Comparison of ENCODE assay signal across 8 cellular contexts in the genomic region with DNA sequence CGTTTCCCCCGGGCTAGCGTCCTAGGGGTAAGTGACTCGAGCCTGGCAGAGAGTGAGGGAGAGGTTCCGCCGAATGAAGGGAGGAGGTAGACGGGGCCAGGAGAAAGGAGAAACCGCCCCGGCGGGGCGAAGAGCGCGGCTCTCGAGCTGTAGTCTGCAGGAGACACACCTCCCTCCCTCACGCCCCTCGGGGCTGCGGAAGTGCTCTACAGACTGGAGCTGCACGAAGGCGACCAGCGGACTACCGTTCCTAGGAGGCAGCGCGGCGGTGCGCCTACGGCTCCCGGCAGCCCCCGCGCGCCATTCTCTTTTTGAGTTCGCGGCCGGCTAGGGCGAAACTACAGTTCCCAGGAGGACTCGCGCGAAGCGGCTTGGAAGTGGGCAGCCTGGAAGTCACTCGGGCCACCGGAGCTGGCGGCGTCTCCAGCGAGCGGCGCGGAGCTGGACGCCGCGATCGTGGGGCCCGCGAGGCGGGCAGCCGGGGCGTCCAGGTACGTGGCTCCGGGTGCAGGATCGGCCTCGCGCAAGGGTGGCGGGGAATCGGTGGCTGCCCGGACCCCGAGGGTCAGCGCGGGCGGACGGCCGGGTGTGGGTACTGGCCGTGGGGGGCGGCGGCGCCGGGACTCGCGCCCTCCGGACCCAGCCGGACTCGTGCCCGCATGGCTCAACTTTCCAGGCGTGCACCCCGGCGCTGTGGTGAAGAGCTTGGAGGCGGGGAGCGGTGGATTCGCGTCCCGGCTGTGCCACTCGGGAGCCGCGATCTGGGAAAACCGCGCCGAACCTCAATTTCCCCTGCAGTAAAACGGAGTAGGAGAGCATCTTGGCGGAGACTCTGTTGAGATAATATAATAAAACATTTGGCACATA. TPM values are rescaled to one million over a fixed set of nuclear protein-coding genes. Genes with fewer than 3 reads are reported as not detected.
DNase-seq lines count a peak whose midpoint lies in the region; ATAC-seq and TF ChIP-seq lines count a peak whose summit lies in the region.

A gene with protein sequence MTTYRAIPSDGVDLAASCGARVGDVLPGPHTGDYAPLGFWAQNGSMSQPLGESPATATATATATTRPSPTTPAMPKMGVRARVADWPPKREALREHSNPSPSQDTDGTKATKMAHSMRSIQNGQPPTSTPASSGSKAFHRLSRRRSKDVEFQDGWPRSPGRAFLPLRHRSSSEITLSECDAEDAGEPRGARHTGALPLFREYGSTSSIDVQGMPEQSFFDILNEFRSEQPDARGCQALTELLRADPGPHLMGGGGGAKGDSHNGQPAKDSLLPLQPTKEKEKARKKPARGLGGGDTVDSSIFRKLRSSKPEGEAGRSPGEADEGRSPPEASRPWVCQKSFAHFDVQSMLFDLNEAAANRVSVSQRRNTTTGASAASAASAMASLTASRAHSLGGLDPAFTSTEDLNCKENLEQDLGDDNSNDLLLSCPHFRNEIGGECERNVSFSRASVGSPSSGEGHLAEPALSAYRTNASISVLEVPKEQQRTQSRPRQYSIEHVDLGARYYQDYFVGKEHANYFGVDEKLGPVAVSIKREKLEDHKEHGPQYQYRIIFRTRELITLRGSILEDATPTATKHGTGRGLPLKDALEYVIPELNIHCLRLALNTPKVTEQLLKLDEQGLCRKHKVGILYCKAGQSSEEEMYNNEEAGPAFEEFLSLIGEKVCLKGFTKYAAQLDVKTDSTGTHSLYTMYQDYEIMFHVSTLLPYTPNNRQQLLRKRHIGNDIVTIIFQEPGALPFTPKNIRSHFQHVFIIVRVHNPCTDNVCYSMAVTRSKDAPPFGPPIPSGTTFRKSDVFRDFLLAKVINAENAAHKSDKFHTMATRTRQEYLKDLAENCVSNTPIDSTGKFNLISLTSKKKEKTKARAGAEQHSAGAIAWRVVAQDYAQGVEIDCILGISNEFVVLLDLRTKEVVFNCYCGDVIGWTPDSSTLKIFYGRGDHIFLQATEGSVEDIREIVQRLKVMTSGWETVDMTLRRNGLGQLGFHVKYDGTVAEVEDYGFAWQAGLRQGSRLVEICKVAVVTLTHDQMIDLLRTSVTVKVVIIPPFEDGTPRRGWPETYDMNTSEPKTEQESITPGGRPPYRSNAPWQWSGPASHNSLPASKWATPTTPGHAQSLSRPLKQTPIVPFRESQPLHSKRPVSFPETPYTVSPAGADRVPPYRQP (N-terminal part only) (plus strand): TSS at position 341 of the 867 bp plus-strand sequence. CDS start 174,358 bp downstream, outside the sequence.

- no peaks in the 10 kb centered on the region for H3K27me3 Mint-ChIP-seq in nephron (ENCODE audit: low read depth)
- H3K27me3 Mint-ChIP-seq in stimulated activated naive CD8-positive, alpha-beta T cell treated with anti-CD3 and anti-CD28 coated beads, Interleukin-15, amount 100 ng/mL, for 72 hours = no peaks in the 10 kb centered on the region

- TF ChIP-seq CTCF in RWPE2 (IDR thresholded peaks at IDR 0.05; ENCODE audit: poor library complexity, severe bottlenecking) (no peak), fibroblast of pulmonary artery (IDR thresholded peaks at IDR 0.05; ENCODE audit: low read length, missing control alignments) (no peak), nephron (IDR thresholded peaks at IDR 0.05; ENCODE audit: unreplicated experiment in 3 of 3) (no peak)

- H3K9me3 ChIP-seq in RWPE2 (ENCODE audit: severe bottlenecking) = no peaks in the 10 kb centered on the region

- H3K9me3 Mint-ChIP-seq in nephron = no peaks in the 10 kb centered on the region
- H3K9me3 Mint-ChIP-seq in stimulated activated naive CD8-positive, alpha-beta T cell treated with anti-CD3 and anti-CD28 coated beads, Interleukin-15, amount 100 ng/mL, for 72 hours = no peaks in the 10 kb centered on the region

- peak within 1 kb of the TSS; percentile 72 for H3K27ac ChIP-seq in RWPE2 (ENCODE audit: poor library complexity, severe bottlenecking)

- peak; percentile 94 for ATAC-seq in RWPE2 (ENCODE audit: low read depth)
- ATAC-seq in stimulated activated naive CD8-positive, alpha-beta T cell treated with anti-CD3 and anti-CD28 coated beads, Interleukin-15, amount 100 ng/mL, for 72 hours = peak; percentile 98

- DNase-seq in EH (ENCODE audit: low read depth) (peak; percentile 97), H4 (ENCODE audit: low spot score) (peak; percentile 97), LoVo (ENCODE audit: low spot score) (peak; percentile 96), RWPE2 (ENCODE audit: low spot score) (peak; percentile 94), fibroblast of pulmonary artery (ENCODE audit: low read depth) (peak; percentile 96)
- peak; percentile 90 for DNase-seq in activated T-helper 9 cell treated with anti-CD3 and anti-CD28 coated beads, Interleukin-2, amount 50 U/mL, for 16 hours (ENCODE audit: low read depth)
- peak; percentile 90 to 94 for DNase-seq in stimulated activated naive CD8-positive, alpha-beta T cell treated with anti-CD3 and anti-CD28 coated beads, Interleukin-15, amount 100 ng/mL, for 72 hours

- no peaks in the 10 kb centered on the region for H3K36me3 Mint-ChIP-seq in nephron (ENCODE audit: low read depth)

- peaks cover 22% of the 10 kb centered on the region for H3K4me1 ChIP-seq in RWPE2 (ENCODE audit: insufficient read depth, poor library complexity, severe bottlenecking)

- H3K4me3 Mint-ChIP-seq in nephron = peak within 1 kb of the TSS; percentile 95 to 98 (median 95)
- H3K4me3 Mint-ChIP-seq in stimulated activated naive CD8-positive, alpha-beta T cell treated with anti-CD3 and anti-CD28 coated beads, Interleukin-15, amount 100 ng/mL, for 72 hours = peak within 1 kb of the TSS; percentile 78 to 95

- H3K4me3 ChIP-seq in RWPE2 (ENCODE audit: severe bottlenecking) = peak within 1 kb of the TSS; percentile 98
- peak within 1 kb of the TSS; percentile 89 for H3K4me3 ChIP-seq in fibroblast of pulmonary artery (replicated peaks; ENCODE audit: low read depth, low read length)

- no peaks in the 10 kb centered on the region for H3K27me3 ChIP-seq in RWPE2 (ENCODE audit: insufficient read depth, poor library complexity, severe bottlenecking)

- peaks cover 36% of the 10 kb centered on the region for H3K4me1 Mint-ChIP-seq in nephron
- peaks cover 38% of the 10 kb centered on the region for H3K4me1 Mint-ChIP-seq in stimulated activated naive CD8-positive, alpha-beta T cell treated with anti-CD3 and anti-CD28 coated beads, Interleukin-15, amount 100 ng/mL, for 72 hours

- H3K27ac Mint-ChIP-seq in nephron = peak within 1 kb of the TSS; percentile 91 to 98 (median 95)
- peak within 1 kb of the TSS; percentile 84 to 87 for H3K27ac Mint-ChIP-seq in stimulated activated naive CD8-positive, alpha-beta T cell treated with anti-CD3 and anti-CD28 coated beads, Interleukin-15, amount 100 ng/mL, for 72 hours

- H3K36me3 ChIP-seq in RWPE2 (ENCODE audit: low read depth) = peaks cover 8% of the 10 kb centered on the region

RNA-seq across cellular contexts. Expression of the gene that starts here (rescaled TPM):
- total RNA-seq in H4 (2014; rRNA removed; shearing (Covaris generic)) = 3.2 and 5.3 TPM in 2 replicates

Comparison
In these comparisons a context has a peak if more than half of its experiments do, and no peak if none do; other contexts are left out.
1. Peak in every context shown above with its lines: DNase-seq, ATAC-seq, H3K4me3 ChIP-seq and H3K27ac ChIP-seq.